ENCODE assay signal across 23 cellular contexts in the genomic region with DNA sequence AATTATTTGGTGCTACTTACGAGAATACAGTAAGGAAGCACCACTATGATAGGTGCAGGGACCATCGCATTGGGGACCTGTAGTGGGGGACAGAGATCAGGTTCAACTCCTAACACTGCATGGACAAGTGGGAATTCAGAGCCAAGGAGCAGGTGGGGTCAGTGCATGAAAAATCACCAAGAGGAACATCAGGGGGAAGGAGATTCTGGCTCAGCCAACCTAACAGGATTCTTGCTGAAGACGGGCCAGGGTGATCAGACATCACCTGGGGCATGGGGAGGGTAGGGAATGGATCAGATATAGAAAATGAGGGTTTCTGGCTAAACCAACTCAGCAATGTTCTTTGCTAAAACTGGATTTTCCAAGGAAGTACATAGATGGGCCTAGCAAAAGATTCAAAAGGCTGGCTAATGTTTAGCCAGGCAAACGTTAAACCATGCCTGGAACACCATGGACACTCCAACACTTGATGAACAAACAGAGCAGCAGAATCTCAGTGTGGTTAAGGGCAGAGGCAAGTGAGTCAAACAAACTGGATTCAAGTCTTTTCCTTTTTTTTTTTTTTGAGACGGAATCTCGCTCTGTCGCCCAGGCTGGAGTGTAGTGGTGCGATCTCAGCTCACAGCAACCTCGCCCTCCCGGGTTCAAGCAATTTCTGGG.
DNase-seq lines count a peak whose midpoint lies in the region; ATAC-seq and TF ChIP-seq lines count a peak whose summit lies in the region.
"Had no signal": no experiment of that assay in that cellular context is flagged by ENCODE, and none has a peak within 500 bp of the region (broad histone marks: within the 10 kb centered on the region; RNA-seq: fewer than 3 reads in every experiment).

No MANE protein-coding gene starts in this region.

- intact Hi-C loops in Calu3 (cut with micrococcal nuclease; ENCODE audit: unreplicated experiment) (no loop called here), right lobe of liver (cut with DNase I) (no loop called here)

- H3K27ac Mint-ChIP-seq in Calu3 (ENCODE audit: unreplicated experiment) (peak overlapping the region; percentile 70), endothelial cell (ENCODE audit: unreplicated experiment) (no peak overlapping the region)
- H3K27ac Mint-ChIP-seq: activated naive CD4-positive, alpha-beta T cell treated with anti-CD3 and anti-CD28 coated beads for 36 hours; activated T-cell treated with anti-CD3 and anti-CD28 coated beads, Interleukin-2, amount 50 U/mL, for 24 hours; CD4-positive, alpha-beta T cell had no signal

- no peaks in the 10 kb centered on the region for H3K36me3 Mint-ChIP-seq in Calu3 (ENCODE audit: insufficient read depth, unreplicated experiment)
- no peaks in the 10 kb centered on the region for H3K36me3 Mint-ChIP-seq in endothelial cell (ENCODE audit: low read depth, unreplicated experiment)

- ATAC-seq in right lobe of liver (peak; percentile 77 to 87 (median 80)), GM18907 (IDR thresholded peaks at IDR 0.05; ENCODE audit: unreplicated experiment) (no peak)
- ATAC-seq: left cardiac atrium, sciatic nerve had no signal

- H3K4me1 ChIP-seq in right lobe of liver: peaks cover 0 to 45% (median 18%) of the 10 kb centered on the region in 4 donors

- H3K27me3 ChIP-seq in right lobe of liver: no peaks in the 10 kb centered on the region
- H3K27me3 ChIP-seq: suprapubic skin, vagina had no signal

- no TSS peak for BruUV-seq in Calu3 (replicated peaks; lab: Mats Ljungman, UMichigan)

- peak overlapping the region in 2 of 3 donors; percentile 82 to 85 for H3K27ac ChIP-seq in right lobe of liver
- H3K27ac ChIP-seq: suprapubic skin, vagina had no signal

- H3K4me3 ChIP-seq in right lobe of liver: no peak overlapping the region
- H3K4me3 ChIP-seq: suprapubic skin, vagina had no signal

- TF ChIP-seq CTCF in Calu3 (IDR thresholded peaks at IDR 0.05; ENCODE audit: unreplicated experiment) (no peak), endothelial cell (IDR thresholded peaks at IDR 0.05; ENCODE audit: unreplicated experiment) (no peak), right lobe of liver (IDR thresholded peaks at IDR 0.05) (no peak)

- H3K9me3 Mint-ChIP-seq in Calu3 (ENCODE audit: low read depth, unreplicated experiment) (no peaks in the 10 kb centered on the region), endothelial cell (ENCODE audit: unreplicated experiment) (no peaks in the 10 kb centered on the region)
- H3K9me3 Mint-ChIP-seq: activated naive CD4-positive, alpha-beta T cell treated with anti-CD3 and anti-CD28 coated beads for 36 hours; activated T-cell treated with anti-CD3 and anti-CD28 coated beads, Interleukin-2, amount 50 U/mL, for 24 hours; CD4-positive, alpha-beta T cell had no signal

- DNase-seq in Calu3 (no peak), endothelial cell (ENCODE audit: low spot score) (no peak), right lobe of liver (no peak), renal cortical epithelial cell (ENCODE audit: low read depth) (peak; percentile 99), KBM-7 (no peak), putamen (ENCODE audit: low spot score) (no peak)
- no peak for DNase-seq in activated naive CD4-positive, alpha-beta T cell (lab: John Stamatoyannopoulos, UW)
- DNase-seq: activated CD4-positive, CD25-positive, alpha-beta regulatory T cell treated with anti-CD3 and anti-CD28 coated beads, Interleukin-2, amount 50 U/mL, for 72 hours; activated naive CD4-positive, alpha-beta T cell treated with anti-CD3 and anti-CD28 coated beads for 36 hours; activated T-cell treated with anti-CD3 and anti-CD28 coated beads, Interleukin-2, amount 50 U/mL, for 24 hours; CD4-positive, alpha-beta T cell; central memory CD4-positive, alpha-beta T cell; erythroblast; GF-D8; Karpas-422; left cardiac atrium; NCI-H1092; NCI-H2029; T1000 had no signal

- H3K36me3 ChIP-seq in right lobe of liver: no peaks in the 10 kb centered on the region
- H3K36me3 ChIP-seq: suprapubic skin, vagina had no signal

- CTCF ChIA-PET in Calu3 (lab: Charles Lee): interaction anchor here (0.6 kb wide), 1 partner anchor 48 kb away, joined by 3 read pairs; no protein-coding TSS in a partner anchor

- WGBS in right lobe of liver (ENCODE audit: insufficient coverage, low coverage, low lambda C conversion rate, missing lambda C conversion rate): 41% methylated on average over 10 of the region's 10 CpGs

- no peaks in the 10 kb centered on the region for H3K27me3 Mint-ChIP-seq in Calu3 (ENCODE audit: unreplicated experiment)
- H3K27me3 Mint-ChIP-seq in endothelial cell (ENCODE audit: unreplicated experiment): peaks cover 5% of the 10 kb centered on the region
- H3K27me3 Mint-ChIP-seq: activated T-cell treated with anti-CD3 and anti-CD28 coated beads, Interleukin-2, amount 50 U/mL, for 24 hours; CD4-positive, alpha-beta T cell had no signal

- in situ Hi-C loops in KBM-7 (cut with MboI; ENCODE audit: low pct_unique_long_range_greater_than_20kb, low sequenced_read_pairs): no loop called here

- H3K9me3 ChIP-seq in right lobe of liver: no peaks in the 10 kb centered on the region
- H3K9me3 ChIP-seq: suprapubic skin, vagina had no signal

- H3K4me3 Mint-ChIP-seq in Calu3 (ENCODE audit: low read depth, unreplicated experiment) (no peak overlapping the region), endothelial cell (ENCODE audit: unreplicated experiment) (peak overlapping the region; percentile 26)
- H3K4me3 Mint-ChIP-seq: activated naive CD4-positive, alpha-beta T cell treated with anti-CD3 and anti-CD28 coated beads for 36 hours; activated T-cell treated with anti-CD3 and anti-CD28 coated beads, Interleukin-2, amount 50 U/mL, for 24 hours; CD4-positive, alpha-beta T cell had no signal

- H3K4me1 Mint-ChIP-seq in Calu3 (ENCODE audit: low read depth, unreplicated experiment): peaks cover 48% of the 10 kb centered on the region
- H3K4me1 Mint-ChIP-seq in endothelial cell (ENCODE audit: unreplicated experiment): peaks cover 25% of the 10 kb centered on the region

- TF ChIP-seq POLR2A in right lobe of liver (IDR thresholded peaks at IDR 0.05): peak; percentile 22
